In genomic region chr4:139312552-139313332, GRCh38 we compare ENCODE assay signal across 15 cellular contexts. TPM values are rescaled to one million over a fixed set of nuclear protein-coding genes. Genes with fewer than 3 reads are reported as not detected.
DNase-seq lines count a peak whose midpoint lies in the region; ATAC-seq, FAIRE-seq and TF ChIP-seq lines count a peak whose summit lies in the region.
"Had no signal": no experiment of that assay in that cellular context is flagged by ENCODE, and none has a peak within 500 bp of the region (broad histone marks: within the 10 kb centered on the region; RNA-seq: fewer than 3 reads in every experiment).

No MANE protein-coding gene starts in this region.

- FAIRE-seq in GM19239 (lab: Jason Lieb, UNC): peak; percentile 68
- FAIRE-seq in kidney (lab: Jason Lieb, UNC): peak; percentile 82

- H3K27ac ChIP-seq in ACC112 (ENCODE audit: low read depth, low read length): peak overlapping the region; percentile 33; the same call in 1 of the 2 replicates
- no peak overlapping the region for H3K27ac ChIP-seq in kidney (ENCODE audit: low read depth in 2 of 2, low read length in 2 of 2)
- H3K27ac ChIP-seq: psoas muscle had no signal

- H3K4me3 Mint-ChIP-seq in T-helper 17 cell: no peak overlapping the region
- H3K4me3 Mint-ChIP-seq in activated T-helper 2 cell treated with anti-CD3 and anti-CD28 coated beads, Interferon-gamma antibody, Interleukin-2, Interleukin-4, amounts not matched to agents 10 μg/mL and 5 μg/mL and 100 μg/mL, durations not matched to agents 14 hours and 24 hours and 36 hours (ENCODE audit: low read depth): no peak overlapping the region

- H3K9me3 ChIP-seq in T-helper 17 cell (ENCODE audit: control insufficient read depth, low read length, poor library complexity, severe bottlenecking) (no peaks in the 10 kb centered on the region), kidney (ENCODE audit: control insufficient read depth in 1 of 2, low read length in 2 of 2) (no peaks in the 10 kb centered on the region)
- H3K9me3 ChIP-seq: Caco-2, psoas muscle, transverse colon had no signal

- H3K27me3 Mint-ChIP-seq in T-helper 17 cell: no peaks in the 10 kb centered on the region
- no peaks in the 10 kb centered on the region for H3K27me3 Mint-ChIP-seq in activated T-helper 2 cell treated with anti-CD3 and anti-CD28 coated beads, Interferon-gamma antibody, Interleukin-2, Interleukin-4, amounts not matched to agents 10 μg/mL and 5 μg/mL and 100 μg/mL, durations not matched to agents 14 hours and 24 hours and 36 hours (ENCODE audit: low read depth)

- intact Hi-C loops in kidney (cut with DNase I): no loop called here
- intact Hi-C loops in activated T-helper 2 cell treated with anti-CD3 and anti-CD28 coated beads, Interferon-gamma antibody, Interleukin-2, Interleukin-4, amounts not matched to agents 10 μg/mL and 5 μg/mL and 100 μg/mL, durations not matched to agents 14 hours and 24 hours and 36 hours (cut with micrococcal nuclease): no loop called here

- peaks cover 4% of the 10 kb centered on the region for H3K9me3 Mint-ChIP-seq in activated T-helper 2 cell treated with anti-CD3 and anti-CD28 coated beads, Interferon-gamma antibody, Interleukin-2, Interleukin-4, amounts not matched to agents 10 μg/mL and 5 μg/mL and 100 μg/mL, durations not matched to agents 14 hours and 24 hours and 36 hours

- DNase-seq in GM19239 (ENCODE audit: insufficient read length, low spot score) (no peak), T-helper 17 cell (no peak), kidney (no peak), NCI-H1092 (lab: John Stamatoyannopoulos, UW) (no peak), COR-L47 (lab: John Stamatoyannopoulos, UW) (no peak)
- DNase-seq in activated T-helper 2 cell treated with anti-CD3 and anti-CD28 coated beads, Interferon-gamma antibody, Interleukin-2, Interleukin-4, amounts not matched to agents 10 μg/mL and 5 μg/mL and 100 μg/mL, durations not matched to agents 14 hours and 24 hours and 36 hours (ENCODE audit: low spot score): no peak
- DNase-seq: Caco-2, NCI-H1105 treated with DMSO at 0.1 percent for 48 hours, NCI-H524 treated with DMSO at 0.1 percent for 48 hours, psoas muscle, transverse colon had no signal

- H2AFZ ChIP-seq in ACC112 (ENCODE audit: low read length, unreplicated experiment): no peak overlapping the region

- ATAC-seq in T-helper 17 cell: no peak
- no peak for ATAC-seq in HG03039 (IDR thresholded peaks at IDR 0.05; ENCODE audit: unreplicated experiment)
- ATAC-seq: psoas muscle had no signal

- no peaks in the 10 kb centered on the region for H3K27me3 ChIP-seq in ACC112 (ENCODE audit: insufficient read depth, low read length)
- H3K27me3 ChIP-seq: cardiac muscle cell, transverse colon had no signal

- H3K36me3 ChIP-seq in ACC112 (ENCODE audit: insufficient read depth, low read length) (peaks cover 3% of the 10 kb centered on the region), kidney (ENCODE audit: control insufficient read depth in 1 of 2, insufficient read depth in 2 of 2, low read length in 2 of 2) (no peaks in the 10 kb centered on the region)
- H3K36me3 ChIP-seq: cardiac muscle cell, transverse colon had no signal

- H3K4me1 Mint-ChIP-seq in T-helper 17 cell: peaks cover 47% of the 10 kb centered on the region
- peaks cover 43% of the 10 kb centered on the region for H3K4me1 Mint-ChIP-seq in activated T-helper 2 cell treated with anti-CD3 and anti-CD28 coated beads, Interferon-gamma antibody, Interleukin-2, Interleukin-4, amounts not matched to agents 10 μg/mL and 5 μg/mL and 100 μg/mL, durations not matched to agents 14 hours and 24 hours and 36 hours (ENCODE audit: low read depth)

- H3K9ac ChIP-seq in kidney (ENCODE audit: low read length in 2 of 2): no peak overlapping the region

- H3K27ac Mint-ChIP-seq in T-helper 17 cell: peak overlapping the region; percentile 96
- H3K27ac Mint-ChIP-seq in activated T-helper 2 cell treated with anti-CD3 and anti-CD28 coated beads, Interferon-gamma antibody, Interleukin-2, Interleukin-4, amounts not matched to agents 10 μg/mL and 5 μg/mL and 100 μg/mL, durations not matched to agents 14 hours and 24 hours and 36 hours: no peak overlapping the region

- H3K79me2 ChIP-seq in ACC112 (ENCODE audit: control insufficient read depth, insufficient read depth, low read length, unreplicated experiment): peaks cover 92% of the 10 kb centered on the region

- H3K4me1 ChIP-seq in ACC112 (ENCODE audit: control insufficient read depth, insufficient read depth, low read length, unreplicated experiment) (peaks cover 11% of the 10 kb centered on the region), kidney (ENCODE audit: control insufficient read depth in 1 of 2, insufficient read depth in 1 of 2, low read depth in 1 of 2, low read length in 2 of 2) (peaks cover 0 to 5% of the 10 kb centered on the region in 2 donors)

- H3K4me3 ChIP-seq in ACC112 (ENCODE audit: low read depth, low read length) (no peak overlapping the region), kidney (ENCODE audit: low read length in 2 of 2) (no peak overlapping the region)
- H3K4me3 ChIP-seq: cardiac muscle cell, psoas muscle, transverse colon had no signal

- TF ChIP-seq CTCF in kidney (IDR thresholded peaks at IDR 0.05; ENCODE audit: borderline replicate concordance, extremely low read depth, insufficient read depth): no peak

- no peaks in the 10 kb centered on the region for H3K36me3 Mint-ChIP-seq in T-helper 17 cell (ENCODE audit: low read depth)
- H3K36me3 Mint-ChIP-seq in activated T-helper 2 cell treated with anti-CD3 and anti-CD28 coated beads, Interferon-gamma antibody, Interleukin-2, Interleukin-4, amounts not matched to agents 10 μg/mL and 5 μg/mL and 100 μg/mL, durations not matched to agents 14 hours and 24 hours and 36 hours (ENCODE audit: low read depth): peaks cover 36% of the 10 kb centered on the region

RNA-seq across cellular contexts. Expression of gene NDUFC1, which starts 10.5 kb away (rescaled TPM):
- total RNA-seq in T-helper 17 cell (10 to 100 TPM; 15.5 to 17.0 TPM), kidney (75.9 TPM)
- 378 TPM for polyA plus RNA-seq in kidney (ENCODE audit: insufficient read depth, low read depth, low replicate concordance)
- 50.9 and 51.4 TPM in 2 replicates for total RNA-seq in activated T-helper 2 cell treated with anti-CD3 and anti-CD28 coated beads, Interferon-gamma antibody, Interleukin-2, Interleukin-4, amounts not matched to agents 10 μg/mL and 5 μg/mL and 100 μg/mL, durations not matched to agents 14 hours and 24 hours and 36 hours

RNA-seq across cellular contexts. Expression of gene NAA15, which starts 11.4 kb away (rescaled TPM):
- 10 to 100 TPM; 55.2 to 62.1 TPM for total RNA-seq in T-helper 17 cell
- 38.8 TPM for total RNA-seq in kidney
- 7.0 TPM for polyA plus RNA-seq in kidney (ENCODE audit: insufficient read depth, low read depth, low replicate concordance)
- total RNA-seq in activated T-helper 2 cell treated with anti-CD3 and anti-CD28 coated beads, Interferon-gamma antibody, Interleukin-2, Interleukin-4, amounts not matched to agents 10 μg/mL and 5 μg/mL and 100 μg/mL, durations not matched to agents 14 hours and 24 hours and 36 hours: 86.7 and 97.4 TPM in 2 replicates

RNA-seq across cellular contexts. Expression of gene MGARP, which starts 32.7 kb away (rescaled TPM):
- not detected for total RNA-seq in T-helper 17 cell
- 0.25 TPM for total RNA-seq in kidney
- 4.3 TPM for polyA plus RNA-seq in kidney (ENCODE audit: insufficient read depth, low read depth, low replicate concordance)
- not detected in 2 replicates for total RNA-seq in activated T-helper 2 cell treated with anti-CD3 and anti-CD28 coated beads, Interferon-gamma antibody, Interleukin-2, Interleukin-4, amounts not matched to agents 10 μg/mL and 5 μg/mL and 100 μg/mL, durations not matched to agents 14 hours and 24 hours and 36 hours
- total RNA-seq: T-helper 1 cell treated with Interleukin-12 subunit alpha and Interleukin-12 subunit beta and Interleukin-4 antibody, amounts not matched to agents 30 ng/mL and 1 ng/mL, for 36 hours had no signal
